In genomic region chr3:139564290-139564861, GRCh38 we compare ENCODE assay signal across 1 cellular context.
TF ChIP-seq lines count a peak whose summit lies in the region.

No MANE protein-coding gene starts in this region.

TF ChIP-seq in HepG2, 621 proteins besides CTCF, POLR2A, EP300 and RAD21 (continued from another document):
- TF ChIP-seq ZBED4 (CRISPR knock-in tag; IDR thresholded peaks at IDR 0.05; ENCODE audit: borderline replicate concordance) (no peak), TRIM22 (IDR thresholded peaks at IDR 0.05) (no peak)
